ENCODE assay signal across 8 cellular contexts in the genomic region with DNA sequence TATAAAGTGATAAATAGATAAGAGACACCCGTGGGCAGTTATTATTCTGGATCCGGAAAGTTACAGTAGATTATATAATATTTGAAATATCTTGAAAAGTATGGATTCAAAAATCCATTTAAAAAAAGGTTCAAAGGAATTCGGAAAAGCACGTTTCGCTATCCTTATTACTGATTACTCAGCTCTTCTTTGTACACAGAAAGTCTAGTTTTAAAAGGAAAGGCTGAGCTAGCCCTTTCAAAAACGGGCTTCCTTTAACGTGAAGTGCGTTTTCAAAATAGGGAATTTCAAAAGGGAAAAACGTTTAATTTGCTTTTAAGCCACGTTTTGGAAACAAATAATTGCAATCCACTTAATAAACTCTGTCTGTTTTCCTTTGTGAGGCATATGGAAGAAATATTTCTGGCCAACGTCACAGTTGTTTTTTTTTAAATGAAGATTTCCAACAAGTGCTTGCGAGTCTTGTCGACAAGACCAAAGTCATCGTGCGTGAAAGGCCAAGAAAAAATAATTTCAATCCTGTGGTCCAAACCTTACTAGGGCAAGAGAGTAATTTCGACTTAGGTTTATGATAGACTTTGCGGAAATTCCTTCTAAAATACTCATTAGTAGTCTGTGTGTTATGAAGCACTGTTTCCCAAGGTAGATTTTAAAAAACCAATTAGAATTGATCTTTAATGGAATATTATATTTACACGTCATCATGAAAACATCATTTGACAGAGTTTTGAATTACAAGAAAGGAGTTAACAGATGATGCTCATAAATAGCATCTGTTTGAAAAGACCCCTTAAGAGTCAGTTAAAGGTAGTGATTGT. TPM values are rescaled to one million over a fixed set of nuclear protein-coding genes. Genes with fewer than 3 reads are reported as not detected.
DNase-seq lines count a peak whose midpoint lies in the region; ATAC-seq, FAIRE-seq and TF ChIP-seq lines count a peak whose summit lies in the region.

No MANE protein-coding gene starts in this region.

- peak; percentile 29 for DNase-seq in ELF-1 (ENCODE audit: low read depth, low spot score)
- peak; percentile 58 for DNase-seq in M059J (ENCODE audit: low read depth)
- DNase-seq in astrocyte of the hippocampus (ENCODE audit: low read depth, low spot score) = peak; percentile 68
- no peak for DNase-seq in left lung
- DNase-seq in thoracic aorta (ENCODE audit: low spot score) = no peak
- DNase-seq in T-helper 9 cell = no peak
- DNase-seq in H54 (ENCODE audit: insufficient read length, low spot score) = no peak
- DNase-seq in putamen (ENCODE audit: low spot score) = no peak

- FAIRE-seq in H54 (lab: Jason Lieb, UNC) = no peak

- no peaks in the 10 kb centered on the region for H3K27me3 ChIP-seq in left lung
- no peaks in the 10 kb centered on the region for H3K27me3 ChIP-seq in thoracic aorta (replicated peaks; ENCODE audit: insufficient read depth)

- H3K4me3 ChIP-seq in left lung = peak overlapping the region; percentile 63 to 69
- H3K4me3 ChIP-seq in thoracic aorta = peak overlapping the region; percentile 83

- peaks cover 6 to 34% of the 10 kb centered on the region in 2 donors for H3K4me1 ChIP-seq in left lung
- H3K4me1 ChIP-seq in thoracic aorta (ENCODE audit: control insufficient read depth in 1 of 2, low read depth in 2 of 2) = peaks cover 11% of the 10 kb centered on the region in 2 donors

- TF ChIP-seq POLR2A in H54 (IDR thresholded peaks at IDR 0.05; ENCODE audit: low read depth, low read length) = no peak

- H3K36me3 ChIP-seq in left lung = no peaks in the 10 kb centered on the region
- H3K36me3 ChIP-seq in thoracic aorta = no peaks in the 10 kb centered on the region

- no peak for ATAC-seq in left lung
- ATAC-seq in thoracic aorta (ENCODE audit: insufficient number of reproducible peaks, low FRiP score, low read depth) = no peak

- intact Hi-C loops in left lung (cut with DNase I) = no loop called here

- H3K9me3 ChIP-seq in left lung = no peaks in the 10 kb centered on the region
- no peaks in the 10 kb centered on the region for H3K9me3 ChIP-seq in thoracic aorta

- TF ChIP-seq CTCF in left lung (IDR thresholded peaks at IDR 0.05) (no peak), thoracic aorta (IDR thresholded peaks at IDR 0.05) (no peak)

- H3K27ac ChIP-seq in left lung (peak overlapping the region; percentile 95 to 96), thoracic aorta (peak overlapping the region; percentile 93 to 97)

RNA-seq across cellular contexts. Expression of a gene that starts 2.4 kb away (rescaled TPM):
- total RNA-seq in M059J (2014; rRNA removed; shearing (Covaris generic)) = 1.2 and 1.9 TPM in 2 replicates
- 1 to 10 TPM; 1.2 to 1.9 TPM for total RNA-seq in left lung
- total RNA-seq in thoracic aorta = 1 to 10 TPM in 1 of 2 donors, under 1 TPM in 1; 0.71 to 5.3 TPM

RNA-seq across cellular contexts. Expression of a gene that starts 6.2 kb away (rescaled TPM):
- 9.1 and 9.3 TPM in 2 replicates for total RNA-seq in M059J (2014; rRNA removed; shearing (Covaris generic))
- total RNA-seq in left lung (10 to 100 TPM; 39.9 to 43.2 TPM), thoracic aorta (10 to 100 TPM; 35.1 to 54.7 TPM)

Comparison
In these comparisons a context has a peak if more than half of its experiments do, and no peak if none do; other contexts are left out.
1. DNase-seq: peak in ELF-1 (single experiment), M059J (single experiment) and astrocyte of the hippocampus (single experiment); none in left lung (0 of 2), thoracic aorta (single experiment), T-helper 9 cell (single experiment), H54 (single experiment) and putamen (single experiment).